Comparison of ENCODE assay signal across 23 cellular contexts in the genomic region with DNA sequence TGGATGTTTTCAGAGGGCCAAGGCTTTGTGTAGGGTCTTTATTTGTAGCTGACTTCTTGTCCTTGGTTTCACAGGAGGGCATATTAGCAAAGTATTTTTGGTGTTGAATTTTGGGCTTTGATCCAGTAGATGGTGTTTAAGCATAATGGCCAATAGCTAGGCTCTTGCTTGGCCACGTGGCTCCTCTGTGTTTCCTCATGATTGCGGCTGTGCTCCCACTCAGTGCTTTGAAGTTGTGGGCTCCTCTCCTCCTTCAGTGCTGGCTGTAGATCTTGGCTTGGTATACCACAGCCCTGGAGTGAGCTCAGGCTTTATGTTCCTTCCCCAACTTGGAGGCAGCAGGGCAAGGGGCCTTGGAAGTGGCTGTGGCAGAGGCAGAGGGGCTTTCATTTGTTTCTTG.
DNase-seq lines count a peak whose midpoint lies in the region; ATAC-seq and TF ChIP-seq lines count a peak whose summit lies in the region.
"Had no signal": no experiment of that assay in that cellular context is flagged by ENCODE, and none has a peak within 500 bp of the region (broad histone marks: within the 10 kb centered on the region; RNA-seq: fewer than 3 reads in every experiment).

No MANE protein-coding gene starts in this region.

- peaks cover 19% of the 10 kb centered on the region for H3K4me1 Mint-ChIP-seq in neural progenitor cell
- H3K4me1 Mint-ChIP-seq in WTC11, result peaks cover 47% of the 10 kb centered on the region
- H3K4me1 Mint-ChIP-seq: CD14-positive monocyte; CD8-positive, alpha-beta memory T cell had no signal

- no peak overlapping the region for H4K8ac ChIP-seq in mesendoderm (ENCODE audit: low read depth, low read length)

- H3K4me2 ChIP-seq in mesendoderm (ENCODE audit: low read length) (no peak overlapping the region), neural progenitor cell (no peak overlapping the region)
- H3K4me2 ChIP-seq: BLaER1 treated with 17β-estradiol and CSF1 and Interleukin-3, amounts not matched to agents 10 nM and 100 nM had no signal

- H3F3A ChIP-seq in neural progenitor cell (ENCODE audit: low read depth), result no peaks in the 10 kb centered on the region

- H2AFZ ChIP-seq in neural progenitor cell (replicated peaks), result no peak overlapping the region

- H3K79me2 ChIP-seq in mesendoderm (ENCODE audit: control insufficient read depth, insufficient read depth, low read length) (no peaks in the 10 kb centered on the region), neural progenitor cell (ENCODE audit: low read depth) (no peaks in the 10 kb centered on the region)

- H3K27me3 ChIP-seq in mesendoderm (ENCODE audit: insufficient read depth, low read length, poor library complexity) (no peaks in the 10 kb centered on the region), neural progenitor cell (no peaks in the 10 kb centered on the region), tibial nerve (no peaks in the 10 kb centered on the region)
- H3K27me3 ChIP-seq: BE2C; BLaER1 treated with 17β-estradiol and CSF1 and Interleukin-3, amounts not matched to agents 10 nM and 100 nM had no signal

- H3K9me3 Mint-ChIP-seq in neural progenitor cell, result no peaks in the 10 kb centered on the region
- H3K9me3 Mint-ChIP-seq in WTC11, result peaks cover 11% of the 10 kb centered on the region

- POLR2A ChIA-PET in WTC11 (lab: Charles Lee), result no interaction called here

- TF ChIP-seq POLR2A in tibial nerve (IDR thresholded peaks at IDR 0.05), result no peak

- TF ChIP-seq EP300 in tibial nerve (IDR thresholded peaks at IDR 0.05), result no peak

- no peaks in the 10 kb centered on the region for H3K36me3 Mint-ChIP-seq in neural progenitor cell
- peaks cover 3% of the 10 kb centered on the region; the same call in 1 of the 2 replicates for H3K36me3 Mint-ChIP-seq in WTC11
- H3K36me3 Mint-ChIP-seq: CD14-positive monocyte; CD8-positive, alpha-beta memory T cell had no signal

- H3K36me3 ChIP-seq in mesendoderm (ENCODE audit: control insufficient read depth, insufficient read depth, low read length) (no peaks in the 10 kb centered on the region), neural progenitor cell (no peaks in the 10 kb centered on the region), tibial nerve (no peaks in the 10 kb centered on the region)
- H3K36me3 ChIP-seq: BE2C; BLaER1 treated with 17β-estradiol and CSF1 and Interleukin-3, amounts not matched to agents 10 nM and 100 nM had no signal

- peak overlapping the region; percentile 55 for H3K27ac Mint-ChIP-seq in neural progenitor cell
- H3K27ac Mint-ChIP-seq in WTC11, result no peak overlapping the region
- H3K27ac Mint-ChIP-seq: CD14-positive monocyte; CD4-positive, alpha-beta T cell; CD8-positive, alpha-beta memory T cell had no signal

- H2BK120ac ChIP-seq in mesendoderm (ENCODE audit: low read depth, low read length), result no peak overlapping the region

- H3K4me3 Mint-ChIP-seq in neural progenitor cell (no peak overlapping the region), WTC11 (no peak overlapping the region)
- H3K4me3 Mint-ChIP-seq: CD14-positive monocyte; CD4-positive, alpha-beta T cell; CD8-positive, alpha-beta memory T cell had no signal

- H2BK15ac ChIP-seq in mesendoderm (replicated peaks; ENCODE audit: low read depth), result no peak overlapping the region

- H3K4me3 ChIP-seq in mesendoderm (ENCODE audit: low read length) (no peak overlapping the region), neural progenitor cell (no peak overlapping the region), tibial nerve (no peak overlapping the region)
- H3K4me3 ChIP-seq: BLaER1 treated with 17β-estradiol and CSF1 and Interleukin-3, amounts not matched to agents 10 nM and 100 nM had no signal

- peak overlapping the region; percentile 43 for H2AK5ac ChIP-seq in mesendoderm (ENCODE audit: low read length)

- H3K9me3 ChIP-seq in neural progenitor cell (ENCODE audit: low read depth), result no peaks in the 10 kb centered on the region
- no peaks in the 10 kb centered on the region for H3K9me3 ChIP-seq in tibial nerve
- H3K9me3 ChIP-seq: BE2C; BLaER1 treated with 17β-estradiol and CSF1 and Interleukin-3, amounts not matched to agents 10 nM and 100 nM had no signal

- H3K27ac ChIP-seq in mesendoderm (ENCODE audit: low read depth, low read length), result no peak overlapping the region
- no peak overlapping the region for H3K27ac ChIP-seq in neural progenitor cell
- peak overlapping the region in 3 of 4 donors; percentile 26 to 87 (median 84) for H3K27ac ChIP-seq in tibial nerve
- H3K27ac ChIP-seq: 22Rv1; BLaER1 treated with 17β-estradiol and CSF1 and Interleukin-3, amounts not matched to agents 10 nM and 100 nM had no signal

- CTCF ChIA-PET in WTC11 (lab: Charles Lee), result no interaction called here

- no peak for ATAC-seq in WTC11

- TF ChIP-seq CTCF in neural progenitor cell (IDR thresholded peaks at IDR 0.05) (no peak), tibial nerve (IDR thresholded peaks at IDR 0.05) (no peak), WTC11 (IDR thresholded peaks at IDR 0.05) (no peak)

- no peak overlapping the region for H3K23ac ChIP-seq in mesendoderm (ENCODE audit: low read length)

- H4K20me1 ChIP-seq in neural progenitor cell (ENCODE audit: low read depth), result no peaks in the 10 kb centered on the region
- H4K20me1 ChIP-seq: BLaER1 treated with 17β-estradiol and CSF1 and Interleukin-3, amounts not matched to agents 10 nM and 100 nM had no signal

- H3K9ac ChIP-seq in mesendoderm (ENCODE audit: low read length), result no peak overlapping the region
- no peak overlapping the region for H3K9ac ChIP-seq in neural progenitor cell
- H3K9ac ChIP-seq: BLaER1 treated with 17β-estradiol and CSF1 and Interleukin-3, amounts not matched to agents 10 nM and 100 nM had no signal

- H3K79me1 ChIP-seq in mesendoderm (ENCODE audit: low read length), result no peaks in the 10 kb centered on the region

- H4K5ac ChIP-seq in mesendoderm (ENCODE audit: low read length), result no peak overlapping the region

- H2BK5ac ChIP-seq in mesendoderm (ENCODE audit: low read length), result no peak overlapping the region

- peak; percentile 1 for DNase-seq in NCI-H2227 (lab: John Stamatoyannopoulos, UW; ENCODE audit: unreplicated experiment)
- DNase-seq in NCI-H2227 treated with DMSO at 0.1 percent for 48 hours (lab: John Stamatoyannopoulos, UW), result no peak
- DNase-seq in mesendoderm, result no peak
- DNase-seq in neural progenitor cell (ENCODE audit: low spot score), result no peak
- DNase-seq in tibial nerve (ENCODE audit: low spot score in 2 of 2), result no peak
- no peak for DNase-seq in amygdala (lab: John Stamatoyannopoulos, UW)
- DNase-seq in NCI-H1694 (lab: John Stamatoyannopoulos, UW), result no peak
- no peak for DNase-seq in WTC11 (ENCODE audit: low spot score)
- DNase-seq: ACHN; AML-193; BE2C; CD4-positive, alpha-beta T cell; CD8-positive, alpha-beta memory T cell; DMS 273 treated with DMSO at 0.1 percent for 48 hours; DMS79; EL; GDM1; GOT3; H7; HCEC 1CT had no signal

- no peak overlapping the region for H3K4ac ChIP-seq in mesendoderm (ENCODE audit: low read depth, low read length)

- H3K56ac ChIP-seq in mesendoderm (ENCODE audit: low read length), result peak overlapping the region; percentile 5

- H3K27me3 Mint-ChIP-seq in neural progenitor cell (ENCODE audit: insufficient read depth, low read depth) (no peaks in the 10 kb centered on the region), WTC11 (ENCODE audit: low read depth) (no peaks in the 10 kb centered on the region)

- no peak overlapping the region for H3K18ac ChIP-seq in mesendoderm (ENCODE audit: low read length)

- H3K4me1 ChIP-seq in mesendoderm (ENCODE audit: control insufficient read depth, low read depth, low read length) (peaks cover 5% of the 10 kb centered on the region), neural progenitor cell (peaks cover 8% of the 10 kb centered on the region), tibial nerve (peaks cover 0 to 19% (median 0%) of the 10 kb centered on the region in 4 donors)
- H3K4me1 ChIP-seq: BE2C; BLaER1 treated with 17β-estradiol and CSF1 and Interleukin-3, amounts not matched to agents 10 nM and 100 nM had no signal

- WGBS in mesendoderm (ENCODE audit: extremely low coverage, insufficient coverage, low lambda C conversion rate), result no CpG with 5 or more reads among the region's 2 CpGs
- 26 to 32% methylated on average over 2 of the region's 2 CpGs for WGBS in tibial nerve, 2 donors

TF ChIP-seq in WTC11, 78 proteins besides CTCF, POLR2A, EP300 and RAD21:
- no peak for TF ChIP-seq AFF4 (CRISPR knock-in tag; IDR thresholded peaks at IDR 0.05; ENCODE audit: borderline replicate concordance)
- no peak for TF ChIP-seq ZNF317 (CRISPR knock-in tag; IDR thresholded peaks at IDR 0.05; ENCODE audit: borderline replicate concordance, low read depth)
- no peak for TF ChIP-seq TEAD1 (CRISPR knock-in tag; IDR thresholded peaks at IDR 0.05)
- no peak for TF ChIP-seq NR3C1 (CRISPR knock-in tag; conservative IDR thresholded peaks at IDR 0.05; ENCODE audit: low read depth)

Comparison
In these comparisons a context has a peak if more than half of its experiments do, and no peak if none do; other contexts are left out.
1. H3K27ac ChIP-seq: peak in tibial nerve (3 of 4); none in mesendoderm (single experiment) and neural progenitor cell (single experiment).